1 cellular context compared by ENCODE assay signal in genomic region chr12:92070864-92071445, GRCh38.
TF ChIP-seq lines count a peak whose summit lies in the region.

No MANE protein-coding gene starts in this region.

TF ChIP-seq in HepG2, 621 proteins besides CTCF, POLR2A, EP300 and RAD21 (continued from another document and continues in another):
- TF ChIP-seq, protein P1, sequence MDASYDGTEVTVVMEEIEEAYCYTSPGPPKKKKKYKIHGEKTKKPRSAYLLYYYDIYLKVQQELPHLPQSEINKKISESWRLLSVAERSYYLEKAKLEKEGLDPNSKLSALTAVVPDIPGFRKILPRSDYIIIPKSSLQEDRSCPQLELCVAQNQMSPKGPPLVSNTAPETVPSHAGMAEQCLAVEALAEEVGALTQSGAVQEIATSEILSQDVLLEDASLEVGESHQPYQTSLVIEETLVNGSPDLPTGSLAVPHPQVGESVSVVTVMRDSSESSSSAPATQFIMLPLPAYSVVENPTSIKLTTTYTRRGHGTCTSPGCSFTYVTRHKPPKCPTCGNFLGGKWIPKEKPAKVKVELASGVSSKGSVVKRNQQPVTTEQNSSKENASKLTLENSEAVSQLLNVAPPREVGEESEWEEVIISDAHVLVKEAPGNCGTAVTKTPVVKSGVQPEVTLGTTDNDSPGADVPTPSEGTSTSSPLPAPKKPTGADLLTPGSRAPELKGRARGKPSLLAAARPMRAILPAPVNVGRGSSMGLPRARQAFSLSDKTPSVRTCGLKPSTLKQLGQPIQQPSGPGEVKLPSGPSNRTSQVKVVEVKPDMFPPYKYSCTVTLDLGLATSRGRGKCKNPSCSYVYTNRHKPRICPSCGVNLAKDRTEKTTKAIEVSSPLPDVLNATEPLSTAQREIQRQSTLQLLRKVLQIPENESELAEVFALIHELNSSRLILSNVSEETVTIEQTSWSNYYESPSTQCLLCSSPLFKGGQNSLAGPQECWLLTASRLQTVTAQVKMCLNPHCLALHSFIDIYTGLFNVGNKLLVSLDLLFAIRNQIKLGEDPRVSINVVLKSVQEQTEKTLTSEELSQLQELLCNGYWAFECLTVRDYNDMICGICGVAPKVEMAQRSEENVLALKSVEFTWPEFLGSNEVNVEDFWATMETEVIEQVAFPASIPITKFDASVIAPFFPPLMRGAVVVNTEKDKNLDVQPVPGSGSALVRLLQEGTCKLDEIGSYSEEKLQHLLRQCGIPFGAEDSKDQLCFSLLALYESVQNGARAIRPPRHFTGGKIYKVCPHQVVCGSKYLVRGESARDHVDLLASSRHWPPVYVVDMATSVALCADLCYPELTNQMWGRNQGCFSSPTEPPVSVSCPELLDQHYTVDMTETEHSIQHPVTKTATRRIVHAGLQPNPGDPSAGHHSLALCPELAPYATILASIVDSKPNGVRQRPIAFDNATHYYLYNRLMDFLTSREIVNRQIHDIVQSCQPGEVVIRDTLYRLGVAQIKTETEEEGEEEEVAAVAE (CRISPR knock-in tag; IDR thresholded peaks at IDR 0.05; ENCODE audit: borderline replicate concordance) = peak; percentile 78; the same call in 1 of the 2 replicates
- TF ChIP-seq ZKSCAN5 (CRISPR knock-in tag; IDR thresholded peaks at IDR 0.05) (0 out of 2 replicates have a peak, but pooled peaks have one; percentile 32), ZNF816 (CRISPR knock-in tag; IDR thresholded peaks at IDR 0.05; ENCODE audit: borderline replicate concordance) (no peak), WIZ (CRISPR knock-in tag; IDR thresholded peaks at IDR 0.05) (0 out of 2 replicates have a peak, but pooled peaks have one; percentile 29), ZNF781 (CRISPR knock-in tag; IDR thresholded peaks at IDR 0.05; ENCODE audit: borderline replicate concordance, not compliant biosample characterization) (no peak), PAX8 (CRISPR knock-in tag; IDR thresholded peaks at IDR 0.05; ENCODE audit: borderline replicate concordance) (no peak), BATF2 (CRISPR knock-in tag; IDR thresholded peaks at IDR 0.05) (0 out of 2 replicates have a peak, but pooled peaks have one; percentile 22), KAT2B (IDR thresholded peaks at IDR 0.05; ENCODE audit: borderline replicate concordance, low read depth, low read length) (no peak), ZNF501 (CRISPR knock-in tag; IDR thresholded peaks at IDR 0.05) (no peak), FOXK2 (IDR thresholded peaks at IDR 0.05) (peak; percentile 81), SMARCE1 (IDR thresholded peaks at IDR 0.05; ENCODE audit: borderline replicate concordance) (no peak), GFI1 (CRISPR knock-in tag; IDR thresholded peaks at IDR 0.05; ENCODE audit: borderline replicate concordance) (no peak), KAT7 (CRISPR knock-in tag; IDR thresholded peaks at IDR 0.05; ENCODE audit: borderline replicate concordance) (no peak), ZFP90 (CRISPR knock-in tag; IDR thresholded peaks at IDR 0.05; ENCODE audit: borderline replicate concordance) (no peak), HNRNPK (IDR thresholded peaks at IDR 0.05; ENCODE audit: low read depth, low read length, poor library complexity, severe bottlenecking) (no peak), ZNF569 (CRISPR knock-in tag; IDR thresholded peaks at IDR 0.05; ENCODE audit: borderline replicate concordance) (no peak), REPIN1 (CRISPR knock-in tag; IDR thresholded peaks at IDR 0.05; ENCODE audit: borderline replicate concordance, low read depth) (peak; percentile 64; the same call in 1 of the 2 replicates), ZEB1 (IDR thresholded peaks at IDR 0.05; ENCODE audit: insufficient replicate concordance, low read depth) (peak; percentile 85), GABPB1 (CRISPR knock-in tag; IDR thresholded peaks at IDR 0.05) (peak; percentile 29; the same call in 1 of the 2 replicates), ZBTB25 (CRISPR knock-in tag; IDR thresholded peaks at IDR 0.05) (peak; percentile 89; the same call in 1 of the 2 replicates), ZNF660 (CRISPR knock-in tag; IDR thresholded peaks at IDR 0.05; ENCODE audit: borderline replicate concordance, low read depth) (no peak), FOXM1 (CRISPR knock-in tag; IDR thresholded peaks at IDR 0.05) (no peak), ZNF414 (CRISPR knock-in tag; IDR thresholded peaks at IDR 0.05) (peak; percentile 75; the same call in 1 of the 2 replicates), ZSCAN12 (CRISPR knock-in tag; IDR thresholded peaks at IDR 0.05) (no peak), ZBTB7B (CRISPR knock-in tag; IDR thresholded peaks at IDR 0.05) (peak; percentile 67; the same call in 1 of the 2 replicates), MIER3 (CRISPR knock-in tag; IDR thresholded peaks at IDR 0.05; ENCODE audit: borderline replicate concordance) (peak; percentile 82; the same call in 1 of the 2 replicates), SRSF9 (IDR thresholded peaks at IDR 0.05; ENCODE audit: borderline replicate concordance, insufficient read depth, low read depth, low read length, poor library complexity, severe bottlenecking) (no peak), ZNF850 (CRISPR knock-in tag; conservative IDR thresholded peaks at IDR 0.05) (no peak), MAFF (IDR thresholded peaks at IDR 0.05; ENCODE audit: low read depth, low read length) (peak; percentile 61), ZBTB39 (CRISPR knock-in tag; IDR thresholded peaks at IDR 0.05) (no peak), THAP11 (CRISPR knock-in tag; IDR thresholded peaks at IDR 0.05) (peak; percentile 63), ZNF737 (CRISPR knock-in tag; IDR thresholded peaks at IDR 0.05; ENCODE audit: borderline replicate concordance) (no peak), AGO1 (IDR thresholded peaks at IDR 0.05; ENCODE audit: low read depth, low read length, poor library complexity, severe bottlenecking) (no peak), NCOR1 (IDR thresholded peaks at IDR 0.05; ENCODE audit: borderline replicate concordance, low read length) (peak; percentile 96), SMARCC2 (IDR thresholded peaks at IDR 0.05) (no peak), CAMTA2 (CRISPR knock-in tag; IDR thresholded peaks at IDR 0.05; ENCODE audit: borderline replicate concordance) (no peak), ZNF335 (CRISPR knock-in tag; IDR thresholded peaks at IDR 0.05) (0 out of 2 replicates have a peak, but pooled peaks have one; percentile 61), KLF11 (CRISPR knock-in tag; IDR thresholded peaks at IDR 0.05) (no peak), ZMYM4 (CRISPR knock-in tag; IDR thresholded peaks at IDR 0.05) (peak; percentile 93), MXI1 (IDR thresholded peaks at IDR 0.05; ENCODE audit: borderline replicate concordance, low read depth, low read length) (peak; percentile 52; the same call in 1 of the 3 replicates), ZNF138 (CRISPR knock-in tag; IDR thresholded peaks at IDR 0.05; ENCODE audit: low read depth) (no peak), KLF9 (CRISPR knock-in tag; IDR thresholded peaks at IDR 0.05; ENCODE audit: low read depth) (peak; percentile 43; the same call in 1 of the 2 replicates), POLR2AphosphoS5 (IDR thresholded peaks at IDR 0.05; ENCODE audit: low read depth, low read length) (no peak), ZNF326 (CRISPR knock-in tag; IDR thresholded peaks at IDR 0.05; ENCODE audit: borderline replicate concordance) (no peak), ASH2L (IDR thresholded peaks at IDR 0.05; ENCODE audit: insufficient read length, low read depth, low read length) (peak; percentile 73), CREM (IDR thresholded peaks at IDR 0.05) (peak; percentile 87), CREM (CRISPR knock-in tag; IDR thresholded peaks at IDR 0.05) (no peak)
- TF ChIP-seq, protein P2, sequence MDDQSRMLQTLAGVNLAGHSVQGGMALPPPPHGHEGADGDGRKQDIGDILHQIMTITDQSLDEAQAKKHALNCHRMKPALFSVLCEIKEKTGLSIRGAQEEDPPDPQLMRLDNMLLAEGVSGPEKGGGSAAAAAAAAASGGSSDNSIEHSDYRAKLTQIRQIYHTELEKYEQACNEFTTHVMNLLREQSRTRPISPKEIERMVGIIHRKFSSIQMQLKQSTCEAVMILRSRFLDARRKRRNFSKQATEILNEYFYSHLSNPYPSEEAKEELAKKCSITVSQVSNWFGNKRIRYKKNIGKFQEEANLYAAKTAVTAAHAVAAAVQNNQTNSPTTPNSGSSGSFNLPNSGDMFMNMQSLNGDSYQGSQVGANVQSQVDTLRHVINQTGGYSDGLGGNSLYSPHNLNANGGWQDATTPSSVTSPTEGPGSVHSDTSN (CRISPR knock-in tag; IDR thresholded peaks at IDR 0.05; ENCODE audit: borderline replicate concordance) = no peak
- TF ChIP-seq, protein P3, sequence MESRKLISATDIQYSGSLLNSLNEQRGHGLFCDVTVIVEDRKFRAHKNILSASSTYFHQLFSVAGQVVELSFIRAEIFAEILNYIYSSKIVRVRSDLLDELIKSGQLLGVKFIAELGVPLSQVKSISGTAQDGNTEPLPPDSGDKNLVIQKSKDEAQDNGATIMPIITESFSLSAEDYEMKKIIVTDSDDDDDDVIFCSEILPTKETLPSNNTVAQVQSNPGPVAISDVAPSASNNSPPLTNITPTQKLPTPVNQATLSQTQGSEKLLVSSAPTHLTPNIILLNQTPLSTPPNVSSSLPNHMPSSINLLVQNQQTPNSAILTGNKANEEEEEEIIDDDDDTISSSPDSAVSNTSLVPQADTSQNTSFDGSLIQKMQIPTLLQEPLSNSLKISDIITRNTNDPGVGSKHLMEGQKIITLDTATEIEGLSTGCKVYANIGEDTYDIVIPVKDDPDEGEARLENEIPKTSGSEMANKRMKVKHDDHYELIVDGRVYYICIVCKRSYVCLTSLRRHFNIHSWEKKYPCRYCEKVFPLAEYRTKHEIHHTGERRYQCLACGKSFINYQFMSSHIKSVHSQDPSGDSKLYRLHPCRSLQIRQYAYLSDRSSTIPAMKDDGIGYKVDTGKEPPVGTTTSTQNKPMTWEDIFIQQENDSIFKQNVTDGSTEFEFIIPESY (CRISPR knock-in tag; IDR thresholded peaks at IDR 0.05) = peak; percentile 32; the same call in 1 of the 2 replicates
- TF ChIP-seq, protein P4, sequence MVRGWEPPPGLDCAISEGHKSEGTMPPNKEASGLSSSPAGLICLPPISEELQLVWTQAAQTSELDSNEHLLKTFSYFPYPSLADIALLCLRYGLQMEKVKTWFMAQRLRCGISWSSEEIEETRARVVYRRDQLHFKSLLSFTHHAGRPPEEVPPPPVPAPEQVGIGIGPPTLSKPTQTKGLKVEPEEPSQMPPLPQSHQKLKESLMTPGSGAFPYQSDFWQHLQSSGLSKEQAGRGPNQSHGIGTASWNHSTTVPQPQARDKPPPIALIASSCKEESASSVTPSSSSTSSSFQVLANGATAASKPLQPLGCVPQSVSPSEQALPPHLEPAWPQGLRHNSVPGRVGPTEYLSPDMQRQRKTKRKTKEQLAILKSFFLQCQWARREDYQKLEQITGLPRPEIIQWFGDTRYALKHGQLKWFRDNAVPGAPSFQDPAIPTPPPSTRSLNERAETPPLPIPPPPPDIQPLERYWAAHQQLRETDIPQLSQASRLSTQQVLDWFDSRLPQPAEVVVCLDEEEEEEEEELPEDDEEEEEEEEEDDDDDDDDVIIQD (CRISPR knock-in tag; IDR thresholded peaks at IDR 0.05; ENCODE audit: low read depth) = peak; percentile 83
- TF ChIP-seq, protein P5, sequence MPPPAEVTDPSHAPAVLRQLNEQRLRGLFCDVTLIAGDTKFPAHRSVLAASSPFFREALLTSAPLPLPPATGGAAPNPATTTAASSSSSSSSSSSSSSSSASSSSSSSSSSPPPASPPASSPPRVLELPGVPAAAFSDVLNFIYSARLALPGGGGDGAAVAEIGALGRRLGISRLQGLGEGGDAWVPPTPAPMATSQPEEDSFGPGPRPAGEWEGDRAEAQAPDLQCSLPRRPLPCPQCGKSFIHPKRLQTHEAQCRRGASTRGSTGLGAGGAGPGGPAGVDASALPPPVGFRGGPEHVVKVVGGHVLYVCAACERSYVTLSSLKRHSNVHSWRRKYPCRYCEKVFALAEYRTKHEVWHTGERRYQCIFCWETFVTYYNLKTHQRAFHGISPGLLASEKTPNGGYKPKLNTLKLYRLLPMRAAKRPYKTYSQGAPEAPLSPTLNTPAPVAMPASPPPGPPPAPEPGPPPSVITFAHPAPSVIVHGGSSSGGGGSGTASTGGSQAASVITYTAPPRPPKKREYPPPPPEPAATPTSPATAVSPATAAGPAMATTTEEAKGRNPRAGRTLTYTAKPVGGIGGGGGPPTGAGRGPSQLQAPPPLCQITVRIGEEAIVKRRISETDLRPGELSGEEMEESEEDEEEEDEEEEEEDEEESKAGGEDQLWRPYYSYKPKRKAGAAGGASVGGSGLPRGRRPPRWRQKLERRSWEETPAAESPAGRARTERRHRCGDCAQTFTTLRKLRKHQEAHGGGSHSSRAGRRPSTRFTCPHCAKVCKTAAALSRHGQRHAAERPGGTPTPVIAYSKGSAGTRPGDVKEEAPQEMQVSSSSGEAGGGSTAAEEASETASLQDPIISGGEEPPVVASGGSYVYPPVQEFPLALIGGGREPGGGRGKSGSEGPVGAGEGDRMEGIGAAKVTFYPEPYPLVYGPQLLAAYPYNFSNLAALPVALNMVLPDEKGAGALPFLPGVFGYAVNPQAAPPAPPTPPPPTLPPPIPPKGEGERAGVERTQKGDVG (CRISPR knock-in tag; IDR thresholded peaks at IDR 0.05; ENCODE audit: borderline replicate concordance) = no peak
